Comparison of ENCODE assay signal across 1 cellular context in the genomic region with DNA sequence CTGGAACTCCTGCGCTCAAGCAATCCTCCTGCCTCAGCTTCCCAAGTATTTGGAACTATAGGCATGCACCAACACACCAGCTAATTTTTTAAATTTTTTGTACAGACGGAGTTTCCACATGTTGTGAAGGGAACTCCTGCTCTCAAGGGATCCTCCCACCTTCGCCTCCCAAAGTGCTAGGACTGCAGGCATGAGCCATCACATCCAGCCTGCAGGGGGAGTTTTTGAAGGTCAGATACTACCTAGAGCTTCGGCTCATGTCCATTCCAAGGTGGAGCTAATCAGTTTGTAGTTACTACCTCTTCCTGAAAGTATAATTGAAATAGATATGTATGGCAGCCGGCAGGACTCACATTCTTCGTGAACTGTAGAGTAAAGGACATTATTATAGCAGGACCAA.
TF ChIP-seq lines count a peak whose summit lies in the region.

No MANE protein-coding gene starts in this region.

TF ChIP-seq in K562, 482 proteins besides CTCF, POLR2A, EP300 and RAD21:
- TF ChIP-seq MXI1 (IDR thresholded peaks at IDR 0.05; ENCODE audit: low read depth, low read length) (no peak), KHSRP (IDR thresholded peaks at IDR 0.05) (no peak), TEAD4 (IDR thresholded peaks at IDR 0.05; ENCODE audit: low read length) (no peak), TEAD4 (CRISPR knock-in tag; IDR thresholded peaks at IDR 0.05; ENCODE audit: borderline replicate concordance) (no peak), BRD4 (IDR thresholded peaks at IDR 0.05) (no peak), SMARCA5 (IDR thresholded peaks at IDR 0.05) (no peak), KAT7 (CRISPR knock-in tag; IDR thresholded peaks at IDR 0.05; ENCODE audit: borderline replicate concordance) (no peak), ZBTB17 (CRISPR knock-in tag; IDR thresholded peaks at IDR 0.05) (no peak), MEF2D (tag; conservative IDR thresholded peaks at IDR 0.05; ENCODE audit: low read depth) (no peak), SRSF9 (IDR thresholded peaks at IDR 0.05; ENCODE audit: borderline replicate concordance, low read depth, low read length) (no peak), ZNF124 (CRISPR knock-in tag; IDR thresholded peaks at IDR 0.05) (no peak)
- TF ChIP-seq, protein P1, sequence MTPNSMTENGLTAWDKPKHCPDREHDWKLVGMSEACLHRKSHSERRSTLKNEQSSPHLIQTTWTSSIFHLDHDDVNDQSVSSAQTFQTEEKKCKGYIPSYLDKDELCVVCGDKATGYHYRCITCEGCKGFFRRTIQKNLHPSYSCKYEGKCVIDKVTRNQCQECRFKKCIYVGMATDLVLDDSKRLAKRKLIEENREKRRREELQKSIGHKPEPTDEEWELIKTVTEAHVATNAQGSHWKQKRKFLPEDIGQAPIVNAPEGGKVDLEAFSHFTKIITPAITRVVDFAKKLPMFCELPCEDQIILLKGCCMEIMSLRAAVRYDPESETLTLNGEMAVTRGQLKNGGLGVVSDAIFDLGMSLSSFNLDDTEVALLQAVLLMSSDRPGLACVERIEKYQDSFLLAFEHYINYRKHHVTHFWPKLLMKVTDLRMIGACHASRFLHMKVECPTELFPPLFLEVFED (CRISPR knock-in tag; conservative IDR thresholded peaks at IDR 0.05) = no peak
- TF ChIP-seq, protein P2, sequence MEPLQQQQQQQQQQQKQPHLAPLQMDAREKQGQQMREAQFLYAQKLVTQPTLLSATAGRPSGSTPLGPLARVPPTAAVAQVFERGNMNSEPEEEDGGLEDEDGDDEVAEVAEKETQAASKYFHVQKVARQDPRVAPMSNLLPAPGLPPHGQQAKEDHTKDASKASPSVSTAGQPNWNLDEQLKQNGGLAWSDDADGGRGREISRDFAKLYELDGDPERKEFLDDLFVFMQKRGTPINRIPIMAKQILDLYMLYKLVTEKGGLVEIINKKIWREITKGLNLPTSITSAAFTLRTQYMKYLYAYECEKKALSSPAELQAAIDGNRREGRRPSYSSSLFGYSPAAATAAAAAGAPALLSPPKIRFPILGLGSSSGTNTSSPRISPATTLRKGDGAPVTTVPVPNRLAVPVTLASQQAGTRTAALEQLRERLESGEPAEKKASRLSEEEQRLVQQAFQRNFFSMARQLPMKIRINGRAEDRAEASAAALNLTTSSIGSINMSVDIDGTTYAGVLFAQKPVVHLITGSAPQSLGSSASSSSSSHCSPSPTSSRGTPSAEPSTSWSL (CRISPR knock-in tag; IDR thresholded peaks at IDR 0.05; ENCODE audit: borderline replicate concordance) = no peak
